ENCODE assay signal across 30 cellular contexts in genomic region chr10:6660460-6660859, GRCh38.
"Had no signal": no experiment of that assay in that cellular context is flagged by ENCODE, and none has a peak within 500 bp of the region (broad histone marks: within the 10 kb centered on the region; RNA-seq: fewer than 3 reads in every experiment).

No MANE protein-coding gene starts in this region.

- DNase-seq: naive thymus-derived CD4-positive, alpha-beta T cell; natural killer cell; occipital lobe; ovary; posterior cingulate gyrus; psoas muscle; right cardiac atrium; spleen; stimulated activated CD4-positive, alpha-beta T cell treated with anti-CD3 and anti-CD28 coated beads, Interleukin-12 subunit alpha, Interleukin-12 subunit beta, amount 100 ng/mL, for 4 hours; stimulated activated CD4-positive, alpha-beta T cell treated with anti-CD3 and anti-CD28 coated beads, Interleukin-1b, Interleukin-23, amount 100 ng/mL, for 48 hours; stimulated activated CD4-positive, alpha-beta T cell treated with anti-CD3 and anti-CD28 coated beads, Interleukin-4, amount 100 ng/mL, for 1 hour; stimulated activated CD4-positive, alpha-beta T cell treated with anti-CD3 and anti-CD28 coated beads, Interleukin-4, amount 100 ng/mL, for 4 hours; stimulated activated CD8-positive, alpha-beta memory T cell treated with anti-CD3 and anti-CD28 coated beads, Interleukin-4, amount 100 ng/mL, for 48 hours; stimulated activated naive CD4-positive, alpha-beta T cell; stimulated activated naive CD8-positive, alpha-beta T cell treated with anti-CD3 and anti-CD28 coated beads, Interleukin-15, Interleukin-2, amounts not matched to agents 100 U/mL and 50 U/mL, for 24 hours; stomach; thyroid gland; upper lobe of right lung; uterus had no signal

- H3K4me3 Mint-ChIP-seq: naive thymus-derived CD4-positive, alpha-beta T cell; natural killer cell; nephron; neural progenitor cell; stimulated activated memory B cell treated with anti-CD40 and anti-IgM and Interleukin-4, amounts not matched to agents 10 μg/mL and 1 μg/mL and 100 μg/mL, for 72 hours; type B pancreatic cell had no signal

- H3K9ac ChIP-seq: neural progenitor cell, parathyroid adenoma had no signal

- H3K4me1 Mint-ChIP-seq: natural killer cell; nephron; neural progenitor cell; stimulated activated memory B cell treated with anti-CD40 and anti-IgM and Interleukin-4, amounts not matched to agents 10 μg/mL and 1 μg/mL and 100 μg/mL, for 72 hours had no signal

- H2AFZ ChIP-seq: neural progenitor cell, parathyroid adenoma had no signal

- H3K27ac ChIP-seq: neural progenitor cell, ovary, parathyroid adenoma, psoas muscle, skin epidermis, spleen, stomach, thoracic aorta, thyroid gland, tibial nerve, upper lobe of right lung, uterus had no signal

- ATAC-seq: naive thymus-derived CD4-positive, alpha-beta T cell; natural killer cell; psoas muscle; right cardiac atrium; sciatic nerve; stimulated activated memory B cell treated with anti-CD40 and anti-IgM and Interleukin-4, amounts not matched to agents 10 μg/mL and 1 μg/mL and 100 μg/mL, for 72 hours; stimulated activated naive CD8-positive, alpha-beta T cell treated with anti-CD3 and anti-CD28 coated beads, Interleukin-15, Interleukin-2, amounts not matched to agents 100 U/mL and 50 U/mL, for 24 hours; upper lobe of right lung had no signal

- H3K79me2 ChIP-seq: parathyroid adenoma had no signal

- H3K9me3 Mint-ChIP-seq: natural killer cell; stimulated activated memory B cell treated with anti-CD40 and anti-IgM and Interleukin-4, amounts not matched to agents 10 μg/mL and 1 μg/mL and 100 μg/mL, for 72 hours; type B pancreatic cell had no signal

- H3K27ac Mint-ChIP-seq: naive thymus-derived CD4-positive, alpha-beta T cell; natural killer cell; nephron; neural progenitor cell; progenitor cell of endocrine pancreas; stimulated activated memory B cell treated with anti-CD40 and anti-IgM and Interleukin-4, amounts not matched to agents 10 μg/mL and 1 μg/mL and 100 μg/mL, for 72 hours; type B pancreatic cell had no signal

- H3K4me1 ChIP-seq: neural progenitor cell, parathyroid adenoma, psoas muscle, spleen, stomach, thyroid gland, tibial nerve, upper lobe of right lung, uterus had no signal

- H3K4me3 ChIP-seq: neural progenitor cell, ovary, psoas muscle, skin epidermis, smooth muscle cell, spleen, stomach, thoracic aorta, thyroid gland, tibial nerve, upper lobe of right lung, uterus had no signal

- H3K9me3 ChIP-seq: ovary, psoas muscle, spleen, stomach, thoracic aorta, thyroid gland, tibial nerve, upper lobe of right lung, uterus had no signal

- H3K36me3 Mint-ChIP-seq: natural killer cell; neural progenitor cell; stimulated activated memory B cell treated with anti-CD40 and anti-IgM and Interleukin-4, amounts not matched to agents 10 μg/mL and 1 μg/mL and 100 μg/mL, for 72 hours; type B pancreatic cell had no signal

- H3K4me2 ChIP-seq: neural progenitor cell, smooth muscle cell had no signal

- H3K27me3 ChIP-seq: neural progenitor cell, ovary, stomach, thyroid gland, upper lobe of right lung, uterus had no signal

- H3K36me3 ChIP-seq: neural progenitor cell, ovary, spleen, stomach, thoracic aorta, thyroid gland, tibial nerve, upper lobe of right lung, uterus had no signal
